Comparison of ENCODE assay signal across 33 cellular contexts in the genomic region with DNA sequence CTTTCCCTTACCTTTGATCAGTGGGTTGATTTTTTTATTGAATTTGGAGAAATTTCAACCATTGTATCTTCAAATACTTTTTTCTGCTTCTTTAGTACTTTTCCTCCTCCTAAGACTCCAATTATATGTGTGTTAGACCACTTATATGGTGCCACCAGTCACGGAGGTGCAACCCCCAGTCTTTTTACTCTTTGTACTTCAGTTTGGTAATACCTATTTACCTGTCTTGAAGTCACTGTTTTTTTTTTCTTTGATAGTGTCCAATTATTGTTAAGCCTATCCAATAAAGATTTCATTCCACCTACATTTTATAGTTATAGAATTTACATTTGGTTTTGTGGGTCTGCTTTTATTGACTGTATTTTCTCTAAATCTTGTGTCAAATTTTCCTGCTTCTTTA. TPM values are rescaled to one million over a fixed set of nuclear protein-coding genes. Genes with fewer than 3 reads are reported as not detected.
"Had no signal": no experiment of that assay in that cellular context is flagged by ENCODE, and none has a peak within 500 bp of the region (broad histone marks: within the 10 kb centered on the region; RNA-seq: fewer than 3 reads in every experiment).

No MANE protein-coding gene starts in this region.

- H3K27ac ChIP-seq: epithelial cell of prostate, esophagus squamous epithelium, heart right ventricle, lower lobe of right lung, sigmoid colon, uterus, VCaP had no signal

- H3K4me1 Mint-ChIP-seq: activated naive CD4-positive, alpha-beta T cell treated with anti-CD3 and anti-CD28 coated beads, Interleukin-2, amount 10 ng/mL, durations not matched to agents 7 days and 5 days; central memory CD8-positive, alpha-beta T cell; stimulated activated effector memory CD8-positive, alpha-beta T cell treated with anti-CD3 and anti-CD28 coated beads, Interleukin-12 subunit alpha, Interleukin-12 subunit beta, amount 100 ng/mL, for 72 hours had no signal

- H3K27me3 Mint-ChIP-seq: activated CD4-positive, alpha-beta memory T cell treated with anti-CD3 and anti-CD28 coated beads for 36 hours; activated naive CD4-positive, alpha-beta T cell treated with anti-CD3 and anti-CD28 coated beads, Interleukin-2, amount 10 ng/mL, durations not matched to agents 7 days and 5 days; central memory CD8-positive, alpha-beta T cell; dendritic cell treated with granulocyte-macrophage colony-stimulating factor and Interleukin-4, amounts not matched to agents 40 ng/mL and 50 ng/mL, for 4 days; natural killer cell treated with Interleukin-12 subunit alpha and Interleukin-12 subunit beta and Interleukin-15 and Interleukin-18, amount 100 ng/mL, for 72 hours; progenitor cell of endocrine pancreas; stimulated activated naive CD8-positive, alpha-beta T cell treated with anti-CD3 and anti-CD28 coated beads, Interleukin-15, Interleukin-2, amounts not matched to agents 100 ng/mL and 50 ng/mL, for 24 hours; type B pancreatic cell had no signal

- DNase-seq: activated CD4-positive, alpha-beta memory T cell treated with anti-CD3 and anti-CD28 coated beads for 36 hours; activated CD4-positive, alpha-beta T cell treated with anti-CD3 and anti-CD28 coated beads for 48 hours; activated CD8-positive, alpha-beta memory T cell treated with anti-CD3 and anti-CD28 coated beads, Interleukin-2, amount 50 U/mL, for 4 hours; activated gamma-delta T cell; activated naive CD4-positive, alpha-beta T cell treated with anti-CD3 and anti-CD28 coated beads, Interleukin-2, amount 10 ng/mL, durations not matched to agents 7 days and 5 days; activated T-cell treated with anti-CD3 and anti-CD28 coated beads, Interleukin-2, amount 50 U/mL, for 1 hour; anterior cingulate cortex; esophagus squamous epithelium; foreskin melanocyte; heart right ventricle; kidney glomerular epithelial cell; lower lobe of right lung; mesenchymal stem cell; sigmoid colon; small intestine; stimulated activated CD4-positive, alpha-beta T cell treated with anti-CD3 and anti-CD28 coated beads, Interleukin-4, amount 100 ng/mL, for 24 hours; substantia nigra; T-helper 1 cell; uterus had no signal

- ATAC-seq: activated CD4-positive, CD25-positive, alpha-beta regulatory T cell treated with anti-CD3 and anti-CD28 coated beads, Interleukin-2, amount 50 U/mL, for 24 hours; heart right ventricle; left lobe of liver; lower lobe of right lung; natural killer cell treated with Interleukin-12 subunit alpha and Interleukin-12 subunit beta and Interleukin-15 and Interleukin-18, amount 100 ng/mL, for 72 hours; stimulated activated effector memory CD8-positive, alpha-beta T cell treated with anti-CD3 and anti-CD28 coated beads, Interleukin-12 subunit alpha, Interleukin-12 subunit beta, amount 100 ng/mL, for 72 hours had no signal

- H3K4me1 ChIP-seq: esophagus squamous epithelium, heart right ventricle, lower lobe of right lung, sigmoid colon, uterus had no signal

- H3K4me3 Mint-ChIP-seq: activated CD4-positive, alpha-beta memory T cell treated with anti-CD3 and anti-CD28 coated beads for 36 hours; activated naive CD4-positive, alpha-beta T cell treated with anti-CD3 and anti-CD28 coated beads, Interleukin-2, amount 10 ng/mL, durations not matched to agents 7 days and 5 days; activated T-helper 1 cell treated with anti-CD3 and anti-CD28 coated beads, Interleukin-12 subunit alpha, Interleukin-12 subunit beta, Interleukin-2, Interleukin-4 antibody, amounts not matched to agents 30 ng/mL and 10 ng/mL and 1 ng/mL, durations not matched to agents 14 hours and 24 hours and 36 hours; central memory CD8-positive, alpha-beta T cell; dendritic cell treated with granulocyte-macrophage colony-stimulating factor and Interleukin-4, amounts not matched to agents 40 ng/mL and 50 ng/mL, for 4 days; natural killer cell treated with Interleukin-12 subunit alpha and Interleukin-12 subunit beta and Interleukin-15 and Interleukin-18, amount 100 ng/mL, for 72 hours; stimulated activated effector memory CD8-positive, alpha-beta T cell treated with anti-CD3 and anti-CD28 coated beads, Interleukin-12 subunit alpha, Interleukin-12 subunit beta, amount 100 ng/mL, for 72 hours; stimulated activated naive CD8-positive, alpha-beta T cell treated with anti-CD3 and anti-CD28 coated beads, Interleukin-15, Interleukin-2, amounts not matched to agents 100 ng/mL and 50 ng/mL, for 24 hours; T-helper 2 cell treated with Interferon-gamma antibody and Interleukin-4, amounts not matched to agents 5 μg/mL and 100 μg/mL, for 36 hours; type B pancreatic cell had no signal

- H3K27me3 ChIP-seq: esophagus squamous epithelium, heart right ventricle, sigmoid colon, uterus had no signal

- H3K27ac Mint-ChIP-seq: activated CD4-positive, alpha-beta memory T cell treated with anti-CD3 and anti-CD28 coated beads for 36 hours; activated naive CD4-positive, alpha-beta T cell treated with anti-CD3 and anti-CD28 coated beads, Interleukin-2, amount 10 ng/mL, durations not matched to agents 7 days and 5 days; activated T-helper 1 cell treated with anti-CD3 and anti-CD28 coated beads, Interleukin-12 subunit alpha, Interleukin-12 subunit beta, Interleukin-2, Interleukin-4 antibody, amounts not matched to agents 30 ng/mL and 10 ng/mL and 1 ng/mL, durations not matched to agents 14 hours and 24 hours and 36 hours; dendritic cell treated with granulocyte-macrophage colony-stimulating factor and Interleukin-4, amounts not matched to agents 40 ng/mL and 50 ng/mL, for 4 days; natural killer cell treated with Interleukin-12 subunit alpha and Interleukin-12 subunit beta and Interleukin-15 and Interleukin-18, amount 100 ng/mL, for 72 hours; progenitor cell of endocrine pancreas; stimulated activated effector memory CD8-positive, alpha-beta T cell treated with anti-CD3 and anti-CD28 coated beads, Interleukin-12 subunit alpha, Interleukin-12 subunit beta, amount 100 ng/mL, for 72 hours; stimulated activated naive CD8-positive, alpha-beta T cell treated with anti-CD3 and anti-CD28 coated beads, Interleukin-15, Interleukin-2, amounts not matched to agents 100 ng/mL and 50 ng/mL, for 24 hours; T-helper 2 cell treated with Interferon-gamma antibody and Interleukin-4, amounts not matched to agents 5 μg/mL and 100 μg/mL, for 36 hours; type B pancreatic cell had no signal

- H3K4me3 ChIP-seq: esophagus squamous epithelium, heart right ventricle, lower lobe of right lung, sigmoid colon, uterus had no signal

RNA-seq across cellular contexts. Expression of a gene that starts 39.7 kb away (rescaled TPM):
- total RNA-seq: activated T-helper 1 cell treated with anti-CD3 and anti-CD28 coated beads, Interleukin-12 subunit alpha, Interleukin-12 subunit beta, Interleukin-2, Interleukin-4 antibody, amounts not matched to agents 30 ng/mL and 10 ng/mL and 1 ng/mL, durations not matched to agents 14 hours and 24 hours and 36 hours; left lobe of liver; mononuclear cell; progenitor cell of endocrine pancreas had no signal
